In genomic region chr4:1012031-1012739, GRCh38 we compare ENCODE assay signal across 2 cellular contexts.
TF ChIP-seq lines count a peak whose summit lies in the region.

No MANE protein-coding gene starts in this region.

TF ChIP-seq in A549, 52 proteins besides CTCF, POLR2A, EP300 and RAD21 (continued from another document):
- peak; percentile 31; the same call in 1 of the 2 replicates for TF ChIP-seq E2F6 (IDR thresholded peaks at IDR 0.05; ENCODE audit: borderline replicate concordance, low read depth)
- TF ChIP-seq, protein P1, sequence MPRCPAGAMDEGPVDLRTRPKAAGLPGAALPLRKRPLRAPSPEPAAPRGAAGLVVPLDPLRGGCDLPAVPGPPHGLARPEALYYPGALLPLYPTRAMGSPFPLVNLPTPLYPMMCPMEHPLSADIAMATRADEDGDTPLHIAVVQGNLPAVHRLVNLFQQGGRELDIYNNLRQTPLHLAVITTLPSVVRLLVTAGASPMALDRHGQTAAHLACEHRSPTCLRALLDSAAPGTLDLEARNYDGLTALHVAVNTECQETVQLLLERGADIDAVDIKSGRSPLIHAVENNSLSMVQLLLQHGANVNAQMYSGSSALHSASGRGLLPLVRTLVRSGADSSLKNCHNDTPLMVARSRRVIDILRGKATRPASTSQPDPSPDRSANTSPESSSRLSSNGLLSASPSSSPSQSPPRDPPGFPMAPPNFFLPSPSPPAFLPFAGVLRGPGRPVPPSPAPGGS (IDR thresholded peaks at IDR 0.05): no peak

TF ChIP-seq in HCT116, 20 proteins besides CTCF, POLR2A, EP300 and RAD21 (continued from another document):
- peak; percentile 39; the same call in 1 of the 2 replicates for TF ChIP-seq POLR2AphosphoS5 (IDR thresholded peaks at IDR 0.05; ENCODE audit: low read depth, low read length)
